ENCODE assay signal across 18 cellular contexts in genomic region chr3:86695752-86696151, GRCh38.
DNase-seq lines count a peak whose midpoint lies in the region; ATAC-seq lines count a peak whose summit lies in the region.
"Had no signal": no experiment of that assay in that cellular context is flagged by ENCODE, and none has a peak within 500 bp of the region (broad histone marks: within the 10 kb centered on the region; RNA-seq: fewer than 3 reads in every experiment).

No MANE protein-coding gene starts in this region.

- no peaks in the 10 kb centered on the region for H3K9me3 ChIP-seq in iPS-15b (ENCODE audit: control insufficient read depth, insufficient read depth, low read length)
- H3K9me3 ChIP-seq in neuronal stem cell (replicated peaks in 1 of 2; ENCODE audit: control insufficient read depth in 2 of 2, insufficient read depth in 1 of 2, low read depth in 1 of 2, low read length in 2 of 2), result no peaks in the 10 kb centered on the region
- H3K9me3 ChIP-seq: BLaER1 treated with 17β-estradiol and CSF1 and Interleukin-3, amounts not matched to agents 10 nM and 100 nM; SK-N-SH had no signal

- H3K4me2 ChIP-seq in neuronal stem cell (ENCODE audit: insufficient read depth, low read length, poor library complexity, severe bottlenecking), result no peak overlapping the region
- H3K4me2 ChIP-seq: BLaER1 treated with 17β-estradiol and CSF1 and Interleukin-3, amounts not matched to agents 10 nM and 100 nM; SK-N-SH had no signal

- H2BK15ac ChIP-seq in neuronal stem cell (ENCODE audit: low read length), result no peak overlapping the region

- no peak overlapping the region for H3K27ac ChIP-seq in neuronal stem cell (replicated peaks; ENCODE audit: low read length)
- H3K27ac ChIP-seq: BLaER1 treated with 17β-estradiol and CSF1 and Interleukin-3, amounts not matched to agents 10 nM and 100 nM had no signal

- no peaks in the 10 kb centered on the region for H3K27me3 ChIP-seq in H7 (ENCODE audit: control insufficient read depth, insufficient read depth, low read length)
- H3K27me3 ChIP-seq in iPS-15b (ENCODE audit: control insufficient read depth, insufficient read depth, low read length), result no peaks in the 10 kb centered on the region
- H3K27me3 ChIP-seq in neuronal stem cell (ENCODE audit: control insufficient read depth in 3 of 3, insufficient read depth in 3 of 3, low read depth in 1 of 3, low read length in 3 of 3), result no peaks in the 10 kb centered on the region
- H3K27me3 ChIP-seq: BLaER1 treated with 17β-estradiol and CSF1 and Interleukin-3, amounts not matched to agents 10 nM and 100 nM had no signal

- peak overlapping the region; percentile 25 for H3K4me3 ChIP-seq in H7 (ENCODE audit: insufficient read depth, low read depth, low read length)
- H3K4me3 ChIP-seq in iPS-15b (ENCODE audit: low read depth, low read length), result peak overlapping the region; percentile 61
- no peak overlapping the region for H3K4me3 ChIP-seq in neuronal stem cell (ENCODE audit: low read length in 2 of 2)
- H3K4me3 ChIP-seq: BLaER1 treated with 17β-estradiol and CSF1 and Interleukin-3, amounts not matched to agents 10 nM and 100 nM had no signal

- H3K18ac ChIP-seq in neuronal stem cell (ENCODE audit: low read length), result no peak overlapping the region

- H3K23ac ChIP-seq in neuronal stem cell (ENCODE audit: low read depth, low read length, poor library complexity), result no peak overlapping the region

- H3K9ac ChIP-seq in iPS-15b (ENCODE audit: low read depth, low read length) (no peak overlapping the region), neuronal stem cell (ENCODE audit: low read depth, low read length, poor library complexity) (no peak overlapping the region)
- H3K9ac ChIP-seq: BLaER1 treated with 17β-estradiol and CSF1 and Interleukin-3, amounts not matched to agents 10 nM and 100 nM; SK-N-SH had no signal

- H2BK120ac ChIP-seq in neuronal stem cell (ENCODE audit: low read depth, low read length), result no peak overlapping the region

- no peak overlapping the region for H3K14ac ChIP-seq in neuronal stem cell (ENCODE audit: low read length)

- no peak for ATAC-seq in HG03571 (IDR thresholded peaks at IDR 0.05; ENCODE audit: unreplicated experiment)
- ATAC-seq: CD8-positive, alpha-beta T cell; T-cell had no signal

- peak overlapping the region; percentile 49 for H2AFZ ChIP-seq in neuronal stem cell (ENCODE audit: low read length)

- no peak overlapping the region for H4K91ac ChIP-seq in neuronal stem cell (ENCODE audit: low read depth, low read length, poor library complexity)

- no peaks in the 10 kb centered on the region for H3K36me3 ChIP-seq in H7 (replicated peaks; ENCODE audit: control insufficient read depth, insufficient read depth, low read length)
- no peaks in the 10 kb centered on the region for H3K36me3 ChIP-seq in iPS-15b (ENCODE audit: control insufficient read depth, insufficient read depth, low read length)
- no peaks in the 10 kb centered on the region for H3K36me3 ChIP-seq in neuronal stem cell (replicated peaks in 1 of 2; ENCODE audit: control insufficient read depth in 2 of 2, insufficient read depth in 2 of 2, low read length in 2 of 2)
- H3K36me3 ChIP-seq: BLaER1 treated with 17β-estradiol and CSF1 and Interleukin-3, amounts not matched to agents 10 nM and 100 nM had no signal

- WGBS in neuronal stem cell (ENCODE audit: extremely low coverage in 2 of 2, insufficient read length in 2 of 2, insufficient replicate concordance in 1 of 2), 2 donors, result no CpG with 5 or more reads among the region's 5 CpGs

- no peak overlapping the region for H4K8ac ChIP-seq in neuronal stem cell (ENCODE audit: low read depth, low read length)

- H2AK5ac ChIP-seq in neuronal stem cell (ENCODE audit: low read depth, low read length), result no peak overlapping the region

- no peak overlapping the region for H2BK5ac ChIP-seq in neuronal stem cell (ENCODE audit: low read length)

- H3K79me1 ChIP-seq in neuronal stem cell (ENCODE audit: low read depth, low read length), result no peaks in the 10 kb centered on the region

- no peak for DNase-seq in H7
- peak; percentile 68 for DNase-seq in NCI-H146 treated with DMSO at 0.1 percent for 48 hours (lab: John Stamatoyannopoulos, UW; ENCODE audit: unreplicated experiment)
- DNase-seq in neuronal stem cell (ENCODE audit: low spot score), result no peak
- DNase-seq in HCEC 1CT, result no peak
- no peak for DNase-seq in NCI-H510A treated with DMSO at 0.1 percent for 48 hours (lab: John Stamatoyannopoulos, UW)
- DNase-seq: CD8-positive, alpha-beta T cell; DMS79; MM.1S; NCI-H1092; NCI-H1694; NCI-H2081 treated with DMSO at 0.1 percent for 48 hours; NCI-H748 treated with DMSO at 0.1 percent for 48 hours; OCI-M1; SK-N-SH; T-cell had no signal

- H3K4me1 ChIP-seq in iPS-15b (ENCODE audit: control insufficient read depth, insufficient read depth, low read length), result no peaks in the 10 kb centered on the region
- peaks cover 0 to 2% of the 10 kb centered on the region in 2 donors for H3K4me1 ChIP-seq in neuronal stem cell (ENCODE audit: control insufficient read depth in 2 of 2, insufficient read depth in 1 of 2, low read depth in 1 of 2, low read length in 2 of 2)
- H3K4me1 ChIP-seq: BLaER1 treated with 17β-estradiol and CSF1 and Interleukin-3, amounts not matched to agents 10 nM and 100 nM had no signal

- no peak overlapping the region for H3K4ac ChIP-seq in neuronal stem cell (ENCODE audit: low read length)

- H2BK12ac ChIP-seq in neuronal stem cell (ENCODE audit: low read length), result no peak overlapping the region

Comparison
In these comparisons a context has a peak if more than half of its experiments do, and no peak if none do; other contexts are left out.
1. H3K4me3 ChIP-seq: peak in H7 (single experiment) and iPS-15b (single experiment); none in neuronal stem cell (0 of 2).